Comparison of ENCODE assay signal across 11 cellular contexts in the genomic region with DNA sequence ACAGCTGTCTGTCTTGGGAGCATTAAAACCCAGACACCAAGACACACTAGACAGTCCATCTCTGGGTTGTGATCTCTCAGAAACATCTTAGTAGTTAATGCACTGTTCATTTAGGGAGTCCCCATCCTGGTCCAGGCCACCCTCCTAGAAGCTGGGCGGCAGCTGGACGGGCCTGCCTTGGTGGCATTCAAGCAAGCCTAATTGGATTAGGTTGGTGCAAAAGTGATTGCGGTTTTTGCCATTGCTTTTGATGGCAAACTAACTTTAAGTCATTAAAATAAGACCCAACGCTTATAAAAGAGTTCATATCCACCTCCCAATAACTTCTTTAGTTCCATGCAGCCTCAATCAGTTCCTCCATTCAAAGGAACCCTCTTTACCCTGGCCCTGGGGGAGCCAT. TPM values are rescaled to one million over a fixed set of nuclear protein-coding genes. Genes with fewer than 3 reads are reported as not detected.
DNase-seq lines count a peak whose midpoint lies in the region; ATAC-seq and TF ChIP-seq lines count a peak whose summit lies in the region.
"Had no signal": no experiment of that assay in that cellular context is flagged by ENCODE, and none has a peak within 500 bp of the region (broad histone marks: within the 10 kb centered on the region; RNA-seq: fewer than 3 reads in every experiment).

No MANE protein-coding gene starts in this region.

- in situ Hi-C loops in GM23248 (cut with MboI) = no loop called here

- no peak overlapping the region for H3K4ac ChIP-seq in mesendoderm (ENCODE audit: low read depth, low read length)

- no peak overlapping the region for H2BK15ac ChIP-seq in mesendoderm (replicated peaks; ENCODE audit: low read depth)

- H3K4me3 ChIP-seq in GM23248 = no peak overlapping the region
- H3K4me3 ChIP-seq in mesendoderm (ENCODE audit: low read length) = no peak overlapping the region
- no peak overlapping the region for H3K4me3 ChIP-seq in body of pancreas

- no peak overlapping the region for H3K9ac ChIP-seq in GM23248
- H3K9ac ChIP-seq in mesendoderm (ENCODE audit: low read length) = no peak overlapping the region

- ATAC-seq in body of pancreas = no peak

- no peak for DNase-seq in GM23248
- DNase-seq in SK-N-DZ (ENCODE audit: low spot score) = peak; percentile 66
- peak; percentile 22 for DNase-seq in mesendoderm
- peak; percentile 67 for DNase-seq in retina
- DNase-seq in activated CD4-positive, CD25-positive, alpha-beta regulatory T cell treated with anti-CD3 and anti-CD28 coated beads, Interleukin-2, amount 50 U/mL, for 72 hours = no peak
- no peak for DNase-seq in body of pancreas
- no peak for DNase-seq in stimulated activated CD4-positive, alpha-beta T cell treated with anti-CD3 and anti-CD28 coated beads, Interleukin-12 subunit alpha, Interleukin-12 subunit beta, amount 100 ng/mL, for 4 hours
- DNase-seq: ACHN, Calu3, IMR-90, NCI-H1436 treated with DMSO at 0.1 percent for 48 hours had no signal

- H3K56ac ChIP-seq in mesendoderm (ENCODE audit: low read length) = no peak overlapping the region

- H3K79me2 ChIP-seq in GM23248 (ENCODE audit: insufficient read depth) (no peaks in the 10 kb centered on the region), mesendoderm (ENCODE audit: control insufficient read depth, insufficient read depth, low read length) (no peaks in the 10 kb centered on the region)

- H3K4me1 ChIP-seq in GM23248 (ENCODE audit: insufficient read depth) (peaks cover 11% of the 10 kb centered on the region), mesendoderm (ENCODE audit: control insufficient read depth, low read depth, low read length) (peaks cover 2% of the 10 kb centered on the region), body of pancreas (peaks cover 7% of the 10 kb centered on the region)

- no peak overlapping the region for H4K8ac ChIP-seq in mesendoderm (ENCODE audit: low read depth, low read length)

- peak overlapping the region; percentile 79; the same call in 1 of the 2 replicates for H2AFZ ChIP-seq in GM23248

- no peak overlapping the region for H4K5ac ChIP-seq in mesendoderm (ENCODE audit: low read length)

- H3K18ac ChIP-seq in mesendoderm (ENCODE audit: low read length) = no peak overlapping the region

- H2BK5ac ChIP-seq in mesendoderm (ENCODE audit: low read length) = no peak overlapping the region

- no peak overlapping the region for H3K23ac ChIP-seq in mesendoderm (ENCODE audit: low read length)

- intact Hi-C loops in body of pancreas (cut with DNase I) = no loop called here

- H3K9me3 ChIP-seq in GM23248 (ENCODE audit: low read depth) = no peaks in the 10 kb centered on the region
- H3K9me3 ChIP-seq in body of pancreas = no peaks in the 10 kb centered on the region

- TF ChIP-seq POLR2A in body of pancreas (IDR thresholded peaks at IDR 0.05) = no peak

- WGBS in GM23248 (ENCODE audit: low coverage in 1 of 2, low lambda C conversion rate in 2 of 2, missing lambda C conversion rate in 2 of 2), 2 experiments = 95 to 96% methylated on average over 4 of the region's 4 CpGs
- WGBS in mesendoderm (ENCODE audit: extremely low coverage, insufficient coverage, low lambda C conversion rate) = no CpG with 5 or more reads among the region's 4 CpGs
- 77 to 83% methylated on average over 4 of the region's 4 CpGs for WGBS in body of pancreas, 2 donors

- no peaks in the 10 kb centered on the region for H3F3A ChIP-seq in GM23248 (ENCODE audit: insufficient read depth)

- H2AK5ac ChIP-seq in mesendoderm (ENCODE audit: low read length) = no peak overlapping the region

- H4K20me1 ChIP-seq in GM23248 (ENCODE audit: insufficient read depth) = no peaks in the 10 kb centered on the region

- H2BK120ac ChIP-seq in mesendoderm (ENCODE audit: low read depth, low read length) = no peak overlapping the region

- H3K79me1 ChIP-seq in mesendoderm (ENCODE audit: low read length) = no peaks in the 10 kb centered on the region

- no peak for TF ChIP-seq CTCF in body of pancreas (IDR thresholded peaks at IDR 0.05)

- H3K9me2 ChIP-seq in GM23248 (ENCODE audit: insufficient read depth) = no peaks in the 10 kb centered on the region

- H3K36me3 ChIP-seq in GM23248 (ENCODE audit: low read depth) (no peaks in the 10 kb centered on the region), mesendoderm (ENCODE audit: control insufficient read depth, insufficient read depth, low read length) (no peaks in the 10 kb centered on the region), body of pancreas (replicated peaks in 1 of 2; ENCODE audit: insufficient read depth in 1 of 2, low read depth in 2 of 2) (no peaks in the 10 kb centered on the region)

- H3K4me2 ChIP-seq in GM23248 (ENCODE audit: unreplicated experiment) = no peak overlapping the region
- H3K4me2 ChIP-seq in mesendoderm (ENCODE audit: low read length) = no peak overlapping the region

- H3K27ac ChIP-seq in GM23248 (no peak overlapping the region), mesendoderm (ENCODE audit: low read depth, low read length) (no peak overlapping the region), body of pancreas (no peak overlapping the region)

- H3K27me3 ChIP-seq in GM23248 (replicated peaks; ENCODE audit: insufficient read depth) = no peaks in the 10 kb centered on the region
- no peaks in the 10 kb centered on the region for H3K27me3 ChIP-seq in mesendoderm (ENCODE audit: insufficient read depth, low read length, poor library complexity)
- H3K27me3 ChIP-seq in body of pancreas = no peaks in the 10 kb centered on the region

RNA-seq across cellular contexts. Expression of a gene that starts 21.7 kb away (rescaled TPM):
- total RNA-seq in GM23248 (2014; rRNA removed; shearing (Covaris generic)) = 91.4 and 122 TPM in 2 replicates
- polyA plus RNA-seq in GM23248 (2016; fragmentation: Nextera tagmentation; extraction: Ambion mirVana) = 236 and 237 TPM in 2 replicates
- 223 and 273 TPM in 2 replicates for polyA plus RNA-seq in SK-N-DZ (2014; cell fraction: cytosol; rRNA removed)
- 118 and 259 TPM in 2 replicates for polyA plus RNA-seq in SK-N-DZ (2014; cell fraction: nucleus; rRNA removed)
- 445 TPM for polyA plus RNA-seq in mesendoderm (2013, experiment 1 of 2)
- 443 TPM for polyA plus RNA-seq in mesendoderm (2013, experiment 2 of 2)
- 10 to 100 TPM; 79.1 to 85.0 TPM for total RNA-seq in body of pancreas

Comparison
In these comparisons a context has a peak if more than half of its experiments do, and no peak if none do; other contexts are left out.
1. DNase-seq: peak in SK-N-DZ (single experiment), mesendoderm (single experiment) and retina (single experiment); none in GM23248 (single experiment), activated CD4-positive, CD25-positive, alpha-beta regulatory T cell treated with anti-CD3 and anti-CD28 coated beads, Interleukin-2, amount 50 U/mL, for 72 hours (single experiment), body of pancreas (0 of 4) and stimulated activated CD4-positive, alpha-beta T cell treated with anti-CD3 and anti-CD28 coated beads, Interleukin-12 subunit alpha, Interleukin-12 subunit beta, amount 100 ng/mL, for 4 hours (single experiment).